9 cellular contexts compared by ENCODE assay signal in the genomic region with DNA sequence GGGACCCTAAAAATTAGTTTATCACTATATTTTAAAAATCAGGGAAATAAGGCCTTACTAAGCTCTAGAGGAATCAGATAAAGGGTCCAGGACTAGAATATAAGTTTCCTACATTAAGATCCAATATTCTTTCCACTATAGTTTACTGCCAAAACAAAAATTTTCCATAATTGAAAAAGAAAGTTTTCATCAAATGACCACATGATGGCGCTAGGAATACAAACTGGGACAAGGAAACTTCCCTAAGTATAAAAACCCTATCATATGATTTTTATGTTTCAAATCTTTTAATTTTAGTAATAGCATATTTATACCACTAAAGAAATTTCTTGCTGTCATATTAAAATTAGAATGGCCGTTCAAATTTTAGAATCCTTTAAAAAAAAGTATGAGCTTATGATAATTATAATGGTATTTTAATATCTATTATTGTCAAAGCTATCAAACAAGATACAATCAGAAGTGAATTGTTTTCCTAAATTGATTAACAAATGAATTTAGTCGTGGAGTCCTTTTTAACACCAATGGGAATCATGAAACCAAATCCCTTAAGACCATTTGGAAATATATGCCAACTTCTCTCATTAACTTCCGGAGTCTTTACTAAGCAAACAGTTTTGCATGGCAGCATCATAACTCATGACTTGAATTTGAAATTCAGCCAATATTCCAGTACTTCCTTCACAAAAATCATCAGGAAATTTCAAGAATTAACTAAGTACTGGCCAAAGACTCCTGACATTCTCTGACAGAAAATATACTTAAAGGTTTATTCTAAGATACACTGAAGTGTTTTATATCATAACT.
DNase-seq lines count a peak whose midpoint lies in the region; ATAC-seq, FAIRE-seq and TF ChIP-seq lines count a peak whose summit lies in the region.
"Had no signal": no experiment of that assay in that cellular context is flagged by ENCODE, and none has a peak within 500 bp of the region (broad histone marks: within the 10 kb centered on the region; RNA-seq: fewer than 3 reads in every experiment).

No MANE protein-coding gene starts in this region.

- no peak overlapping the region for H3K14ac ChIP-seq in H1 (ENCODE audit: insufficient read length)

- no peak overlapping the region for H2AFZ ChIP-seq in H1 (ENCODE audit: low read length)

- no peaks in the 10 kb centered on the region for H3K79me2 ChIP-seq in H1 (ENCODE audit: control insufficient read depth in 1 of 2, insufficient read depth in 2 of 2, low read length in 2 of 2)

- no peak overlapping the region for H3K23ac ChIP-seq in H1 (ENCODE audit: insufficient read length)

- H3K27ac Mint-ChIP-seq in immature natural killer cell = no peak overlapping the region
- H3K27ac Mint-ChIP-seq: B cell had no signal

- H3K56ac ChIP-seq in H1 (replicated peaks; ENCODE audit: insufficient read length, low read depth, low read length) = no peak overlapping the region

- H3K9ac ChIP-seq in H1 (replicated peaks in 1 of 4; ENCODE audit: extremely low read depth in 1 of 4, low read depth in 3 of 4, low read length in 3 of 4) = no peak overlapping the region

- no peak overlapping the region for H4K91ac ChIP-seq in H1 (replicated peaks; ENCODE audit: insufficient read length, low read length)

- POLR2A ChIA-PET in H1 (lab: Charles Lee; ENCODE audit: partially characterized antibody) = no interaction called here

- no peak overlapping the region for H3K4me3 ChIP-seq in H1 (ENCODE audit: extremely low read depth in 1 of 4, insufficient read depth in 2 of 4, low read depth in 3 of 4, low read length in 4 of 4)
- H3K4me3 ChIP-seq in skeletal muscle cell (ENCODE audit: low read depth, low read length) = no peak overlapping the region

- no peak overlapping the region for H2BK15ac ChIP-seq in H1 (ENCODE audit: low read length)

- no peak overlapping the region for H3K18ac ChIP-seq in H1 (ENCODE audit: extremely low read depth, low read length)

- H3K4ac ChIP-seq in H1 (replicated peaks; ENCODE audit: insufficient read length, low read depth, low read length) = no peak overlapping the region

- H4K8ac ChIP-seq in H1 (ENCODE audit: extremely low read depth, insufficient read depth, low read length) = no peak overlapping the region

- H3K4me1 ChIP-seq in H1 (replicated peaks in 1 of 4; ENCODE audit: control insufficient read depth in 3 of 4, insufficient read depth in 4 of 4, low read length in 3 of 4) = no peaks in the 10 kb centered on the region

- H3K36me3 Mint-ChIP-seq in immature natural killer cell = no peaks in the 10 kb centered on the region

- peak in 2 of 3 experiments; percentile 28 to 31; a peak in 2 of 4 replicates for TF ChIP-seq CTCF in H1 (IDR thresholded peaks at IDR 0.05; ENCODE audit: control extremely low read depth in 1 of 3, insufficient read depth in 1 of 3, low read depth in 1 of 3, low read length in 3 of 3)

- no peaks in the 10 kb centered on the region for H3K36me3 ChIP-seq in H1 (ENCODE audit: control insufficient read depth in 2 of 4, insufficient read depth in 4 of 4, low read length in 3 of 4)

- H3K9me3 Mint-ChIP-seq in immature natural killer cell = peaks cover 0 to 2% (median 0%) of the 10 kb centered on the region in 6 donors

- H3K4me1 Mint-ChIP-seq in immature natural killer cell = no peaks in the 10 kb centered on the region
- H3K4me1 Mint-ChIP-seq: B cell had no signal

- no peak overlapping the region for H3K27ac ChIP-seq in H1 (ENCODE audit: low read depth, low read length)

- no peak for TF ChIP-seq POLR2A in H1 (IDR thresholded peaks at IDR 0.05; ENCODE audit: control extremely low read depth in 1 of 2, low read depth in 2 of 2, low read length in 2 of 2)

- no peak overlapping the region for H2BK120ac ChIP-seq in H1 (replicated peaks; ENCODE audit: low read depth, low read length)

- no peak overlapping the region for H4K5ac ChIP-seq in H1 (ENCODE audit: insufficient read length, low read depth, low read length)

- no peak for FAIRE-seq in H1 (lab: Jason Lieb, UNC)

- no peaks in the 10 kb centered on the region for H3K79me1 ChIP-seq in H1 (ENCODE audit: low read depth, low read length)

- TF ChIP-seq EP300 in H1 (IDR thresholded peaks at IDR 0.05; ENCODE audit: borderline replicate concordance in 1 of 2, low read depth in 2 of 2, low read length in 2 of 2) = no peak

- H3K27me3 ChIP-seq in H1 (replicated peaks in 1 of 4; ENCODE audit: control insufficient read depth in 3 of 4, extremely low read depth in 1 of 4, insufficient read depth in 3 of 4, low read length in 3 of 4) = no peaks in the 10 kb centered on the region

- peaks cover 0 to 6% (median 0%) of the 10 kb centered on the region in 3 donors for H3K27me3 Mint-ChIP-seq in immature natural killer cell (ENCODE audit: low read depth in 3 of 3)
- H3K27me3 Mint-ChIP-seq: B cell had no signal

- WGBS in H1 (ENCODE audit: extremely low coverage in 1 of 2, insufficient coverage in 1 of 2, insufficient read length in 1 of 2, insufficient replicate concordance in 2 of 2, low coverage in 1 of 2, low lambda C conversion rate in 2 of 2, missing lambda C conversion rate in 1 of 2), 2 experiments = 35% methylated on average over 4 of the region's 4 CpGs; no CpG with 5 or more reads in 1 of the 2 experiments

- peak; percentile 32 for DNase-seq in NCI-H1092 treated with DMSO at 0.1 percent for 48 hours (lab: John Stamatoyannopoulos, UW)
- DNase-seq in NCI-H1092 (lab: John Stamatoyannopoulos, UW) = no peak
- peak; percentile 39 to 57 for DNase-seq in NCI-H446 (lab: John Stamatoyannopoulos, UW)
- DNase-seq in H1 (ENCODE audit: low read depth in 1 of 2, low spot score in 2 of 2) = no peak
- DNase-seq in skeletal muscle cell (ENCODE audit: low read depth) = peak; percentile 8
- DNase-seq in immature natural killer cell = no peak
- no peak for DNase-seq in NK-92 treated with Interleukin-12 subunit alpha and Interleukin-12 subunit beta, amount 100 ng/mL, for 24 hours (lab: John Stamatoyannopoulos, UW)

- H2BK20ac ChIP-seq in H1 (ENCODE audit: low read length) = no peak overlapping the region

- ATAC-seq in HG03135 (IDR thresholded peaks at IDR 0.05; ENCODE audit: unreplicated experiment) = no peak

- no peak overlapping the region for H2BK12ac ChIP-seq in H1 (ENCODE audit: low read depth, low read length)

- H3K4me2 ChIP-seq in H1 (ENCODE audit: insufficient read depth in 1 of 2, low read depth in 2 of 2, low read length in 2 of 2) = no peak overlapping the region

- H3K9me3 ChIP-seq in H1 (ENCODE audit: insufficient read depth in 2 of 2, low read depth in 1 of 2, low read length in 1 of 2) = no peaks in the 10 kb centered on the region

- H3K23me2 ChIP-seq in H1 (ENCODE audit: low read depth, low read length) = no peaks in the 10 kb centered on the region

- H4K20me1 ChIP-seq in H1 (replicated peaks in 1 of 2; ENCODE audit: control insufficient read depth in 1 of 2, insufficient read depth in 2 of 2, low read length in 2 of 2) = no peaks in the 10 kb centered on the region

- H2BK5ac ChIP-seq in H1 (ENCODE audit: low read depth, low read length) = no peak overlapping the region

- CTCF ChIA-PET in H1 (lab: Charles Lee; ENCODE audit: partially characterized antibody) = interaction anchor here (0.5 to 8.1 kb wide), 36 partner anchors 9 to 689 kb away, joined by 3 to 71 read pairs (median 4); a partner anchor contains a TSS

- H3K4me3 Mint-ChIP-seq in immature natural killer cell = no peak overlapping the region
- H3K4me3 Mint-ChIP-seq: B cell had no signal

- peak in 1 of 2 experiments; percentile 48; a peak in 3 of 4 replicates for TF ChIP-seq RAD21 in H1 (IDR thresholded peaks at IDR 0.05 in 1 of 2, conservative IDR thresholded peaks at IDR 0.05 in 1 of 2; ENCODE audit: low read depth in 2 of 2, low read length in 2 of 2)

- H2AK5ac ChIP-seq in H1 (ENCODE audit: low read depth, low read length) = no peak overlapping the region

TF ChIP-seq in H1, 55 proteins besides CTCF, POLR2A, EP300 and RAD21:
- no peak for TF ChIP-seq CBX5 (IDR thresholded peaks at IDR 0.05; ENCODE audit: low read depth, low read length)
- TF ChIP-seq, protein P1, sequence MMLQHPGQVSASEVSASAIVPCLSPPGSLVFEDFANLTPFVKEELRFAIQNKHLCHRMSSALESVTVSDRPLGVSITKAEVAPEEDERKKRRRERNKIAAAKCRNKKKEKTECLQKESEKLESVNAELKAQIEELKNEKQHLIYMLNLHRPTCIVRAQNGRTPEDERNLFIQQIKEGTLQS (IDR thresholded peaks at IDR 0.05; ENCODE audit: insufficient read depth, low read depth, low read length) = no peak
- TF ChIP-seq EZH2 (IDR thresholded peaks at IDR 0.05; ENCODE audit: low read depth, low read length, severe bottlenecking) = no peak
- TF ChIP-seq SP4 (IDR thresholded peaks at IDR 0.05; ENCODE audit: low read length) = no peak
- no peak for TF ChIP-seq SIN3A (conservative IDR thresholded peaks at IDR 0.05 in 1 of 2, IDR thresholded peaks at IDR 0.05 in 1 of 2; ENCODE audit: low read depth in 1 of 2, low read length in 2 of 2)
- no peak for TF ChIP-seq ASH2L (IDR thresholded peaks at IDR 0.05; ENCODE audit: low read length)
- no peak for TF ChIP-seq KDM1A (IDR thresholded peaks at IDR 0.05; ENCODE audit: borderline replicate concordance, low read length)
- TF ChIP-seq SIRT6 (IDR thresholded peaks at IDR 0.05; ENCODE audit: low read length) = no peak

Comparison
In these comparisons a context has a peak if more than half of its experiments do, and no peak if none do; other contexts are left out.
1. DNase-seq: peak in NCI-H1092 treated with DMSO at 0.1 percent for 48 hours (single experiment), NCI-H446 (2 of 2) and skeletal muscle cell (single experiment); none in NCI-H1092 (single experiment), H1 (0 of 2), immature natural killer cell (0 of 3) and NK-92 treated with Interleukin-12 subunit alpha and Interleukin-12 subunit beta, amount 100 ng/mL, for 24 hours (single experiment).